In the genomic region with DNA sequence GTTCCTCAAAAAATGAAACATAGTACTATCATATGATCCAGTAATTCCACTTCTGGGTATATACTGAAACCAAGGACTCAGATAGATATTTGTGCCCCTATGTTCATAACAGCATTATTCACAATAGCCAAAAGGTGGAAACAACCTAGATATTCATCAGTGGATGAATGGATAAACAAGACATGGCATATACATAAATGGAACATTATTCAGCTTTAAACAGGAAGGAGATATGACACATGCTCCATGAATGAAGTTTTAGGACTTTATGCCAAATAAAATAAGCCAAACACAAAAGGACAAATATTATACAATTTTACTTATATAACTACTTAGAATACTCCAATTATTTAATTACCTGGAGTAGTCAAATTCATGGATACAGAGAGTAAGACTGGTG, we compare ENCODE assay signal across 21 cellular contexts.
"Had no signal": no experiment of that assay in that cellular context is flagged by ENCODE, and none has a peak within 500 bp of the region (broad histone marks: within the 10 kb centered on the region; RNA-seq: fewer than 3 reads in every experiment).

No MANE protein-coding gene starts in this region.

- H3K27ac ChIP-seq: left ventricle myocardium inferior, suprapubic skin had no signal

- H3K27ac Mint-ChIP-seq: activated CD4-positive, alpha-beta T cell treated with anti-CD3 and anti-CD28 coated beads, Interleukin-2, amount 10 ng/mL, durations not matched to agents 7 days and 5 days; activated naive CD8-positive, alpha-beta T cell treated with anti-CD3 and anti-CD28 coated beads for 36 hours; activated T-helper 1 cell treated with anti-CD3 and anti-CD28 coated beads, Interleukin-12 subunit alpha, Interleukin-12 subunit beta, Interleukin-2, Interleukin-4 antibody, amounts not matched to agents 30 ng/mL and 10 ng/mL and 1 ng/mL, durations not matched to agents 14 hours and 24 hours and 36 hours; brain; dendritic cell treated with granulocyte-macrophage colony-stimulating factor and Interleukin-4, amounts not matched to agents 40 ng/mL and 50 ng/mL, for 4 days; endodermal cell; nephron had no signal

- H3K4me3 Mint-ChIP-seq: activated CD4-positive, alpha-beta T cell treated with anti-CD3 and anti-CD28 coated beads, Interleukin-2, amount 10 ng/mL, durations not matched to agents 7 days and 5 days; activated naive CD8-positive, alpha-beta T cell treated with anti-CD3 and anti-CD28 coated beads for 36 hours; activated T-helper 1 cell treated with anti-CD3 and anti-CD28 coated beads, Interleukin-12 subunit alpha, Interleukin-12 subunit beta, Interleukin-2, Interleukin-4 antibody, amounts not matched to agents 30 ng/mL and 10 ng/mL and 1 ng/mL, durations not matched to agents 14 hours and 24 hours and 36 hours; brain; dendritic cell treated with granulocyte-macrophage colony-stimulating factor and Interleukin-4, amounts not matched to agents 40 ng/mL and 50 ng/mL, for 4 days; endodermal cell; nephron had no signal

- ATAC-seq: right cardiac atrium; stimulated activated naive CD8-positive, alpha-beta T cell treated with anti-CD3 and anti-CD28 coated beads, Interleukin-15, Interleukin-2, amounts not matched to agents 100 U/mL and 50 U/mL, for 24 hours had no signal

- H3K4me2 ChIP-seq: smooth muscle cell had no signal

- DNase-seq: activated CD4-positive, alpha-beta T cell treated with anti-CD3 and anti-CD28 coated beads, Interleukin-2, amount 10 ng/mL, durations not matched to agents 7 days and 5 days; activated naive CD8-positive, alpha-beta T cell treated with anti-CD3 and anti-CD28 coated beads for 36 hours; amygdala; cerebellar nuclear complex; endodermal cell; hippocampal formation; kidney; left ventricle myocardium inferior; mesenchymal stem cell; occipital lobe; right cardiac atrium; stimulated activated CD4-positive, alpha-beta T cell treated with anti-CD3 and anti-CD28 coated beads, Interleukin-4, amount 100 ng/mL, for 4 hours; stimulated activated CD8-positive, alpha-beta memory T cell treated with anti-CD3 and anti-CD28 coated beads, Interleukin-4, amount 100 ng/mL, for 48 hours; stimulated activated naive CD8-positive, alpha-beta T cell treated with anti-CD3 and anti-CD28 coated beads, Interleukin-15, Interleukin-2, amounts not matched to agents 100 U/mL and 50 U/mL, for 24 hours; trophoblast cell had no signal

- H3K36me3 ChIP-seq: left ventricle myocardium inferior, suprapubic skin had no signal

- H3K4me3 ChIP-seq: left ventricle myocardium inferior, smooth muscle cell, suprapubic skin had no signal

- H3K36me3 Mint-ChIP-seq: activated naive CD8-positive, alpha-beta T cell treated with anti-CD3 and anti-CD28 coated beads for 36 hours; brain had no signal

- H3K27me3 ChIP-seq: suprapubic skin had no signal

- H3K27me3 Mint-ChIP-seq: activated naive CD8-positive, alpha-beta T cell treated with anti-CD3 and anti-CD28 coated beads for 36 hours; brain; dendritic cell treated with granulocyte-macrophage colony-stimulating factor and Interleukin-4, amounts not matched to agents 40 ng/mL and 50 ng/mL, for 4 days had no signal

- H3K9me3 Mint-ChIP-seq: activated CD4-positive, alpha-beta T cell treated with anti-CD3 and anti-CD28 coated beads, Interleukin-2, amount 10 ng/mL, durations not matched to agents 7 days and 5 days; activated naive CD8-positive, alpha-beta T cell treated with anti-CD3 and anti-CD28 coated beads for 36 hours; activated T-helper 1 cell treated with anti-CD3 and anti-CD28 coated beads, Interleukin-12 subunit alpha, Interleukin-12 subunit beta, Interleukin-2, Interleukin-4 antibody, amounts not matched to agents 30 ng/mL and 10 ng/mL and 1 ng/mL, durations not matched to agents 14 hours and 24 hours and 36 hours; brain; dendritic cell treated with granulocyte-macrophage colony-stimulating factor and Interleukin-4, amounts not matched to agents 40 ng/mL and 50 ng/mL, for 4 days; endodermal cell; nephron had no signal

- H3K9me3 ChIP-seq: left ventricle myocardium inferior, suprapubic skin had no signal
